In the genomic region with DNA sequence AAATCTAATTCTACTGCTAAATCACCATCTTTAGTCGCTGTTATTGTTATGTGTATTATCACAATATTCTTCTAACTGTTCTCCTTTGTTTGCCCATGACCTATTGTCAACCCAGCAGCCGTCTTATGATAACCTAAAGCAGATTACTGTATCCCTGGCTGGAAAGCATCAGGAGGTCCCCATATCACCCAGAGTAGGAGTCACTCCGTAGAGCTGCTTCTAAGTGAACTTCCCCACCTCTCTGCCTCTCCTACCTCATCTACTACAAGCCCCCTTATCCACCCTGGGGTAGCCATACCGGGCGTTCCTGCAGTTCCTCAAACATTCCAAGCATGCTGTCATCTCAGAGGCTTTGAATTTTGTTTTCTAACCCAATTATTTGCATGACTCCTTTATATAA, we compare ENCODE assay signal across 26 cellular contexts.
"Had no signal": no experiment of that assay in that cellular context is flagged by ENCODE, and none has a peak within 500 bp of the region (broad histone marks: within the 10 kb centered on the region; RNA-seq: fewer than 3 reads in every experiment).

No MANE protein-coding gene starts in this region.

- H3K4me3 ChIP-seq: esophagus squamous epithelium, gastrocnemius medialis, lower lobe of right lung, testis, vagina had no signal

- H3K27me3 Mint-ChIP-seq: activated CD4-positive, alpha-beta memory T cell treated with anti-CD3 and anti-CD28 coated beads for 36 hours; activated CD8-positive, alpha-beta memory T cell treated with anti-CD3 and anti-CD28 coated beads, Interleukin-2, amount 10 ng/mL, durations not matched to agents 7 days and 5 days; activated naive CD8-positive, alpha-beta T cell treated with anti-CD3 and anti-CD28 coated beads, Interleukin-2, amount 50 U/mL, for 24 hours; stimulated activated memory B cell treated with anti-CD40 and anti-IgM and Interleukin-4, amounts not matched to agents 10 μg/mL and 1 μg/mL and 100 μg/mL, for 72 hours; type B pancreatic cell had no signal

- H3K9me3 Mint-ChIP-seq: activated CD4-positive, alpha-beta memory T cell treated with anti-CD3 and anti-CD28 coated beads for 36 hours; activated naive CD8-positive, alpha-beta T cell treated with anti-CD3 and anti-CD28 coated beads, Interleukin-2, amount 50 U/mL, for 24 hours; activated T-helper 1 cell treated with anti-CD3 and anti-CD28 coated beads, Interleukin-12 subunit alpha, Interleukin-12 subunit beta, Interleukin-2, Interleukin-4 antibody, amounts not matched to agents 30 ng/mL and 10 ng/mL and 1 ng/mL, durations not matched to agents 14 hours and 24 hours and 36 hours; stimulated activated memory B cell treated with anti-CD40 and anti-IgM and Interleukin-4, amounts not matched to agents 10 μg/mL and 1 μg/mL and 100 μg/mL, for 72 hours; type B pancreatic cell had no signal

- H3K4me1 Mint-ChIP-seq: activated CD8-positive, alpha-beta memory T cell treated with anti-CD3 and anti-CD28 coated beads, Interleukin-2, amount 10 ng/mL, durations not matched to agents 7 days and 5 days; activated naive CD8-positive, alpha-beta T cell treated with anti-CD3 and anti-CD28 coated beads, Interleukin-2, amount 50 U/mL, for 24 hours; naive thymus-derived CD4-positive, alpha-beta T cell; stimulated activated memory B cell treated with anti-CD40 and anti-IgM and Interleukin-4, amounts not matched to agents 10 μg/mL and 1 μg/mL and 100 μg/mL, for 72 hours had no signal

- H3K4me3 Mint-ChIP-seq: activated CD4-positive, alpha-beta memory T cell treated with anti-CD3 and anti-CD28 coated beads for 36 hours; activated CD8-positive, alpha-beta memory T cell treated with anti-CD3 and anti-CD28 coated beads, Interleukin-2, amount 10 ng/mL, durations not matched to agents 7 days and 5 days; activated naive CD8-positive, alpha-beta T cell treated with anti-CD3 and anti-CD28 coated beads, Interleukin-2, amount 50 U/mL, for 24 hours; activated T-helper 1 cell treated with anti-CD3 and anti-CD28 coated beads, Interleukin-12 subunit alpha, Interleukin-12 subunit beta, Interleukin-2, Interleukin-4 antibody, amounts not matched to agents 30 ng/mL and 10 ng/mL and 1 ng/mL, durations not matched to agents 14 hours and 24 hours and 36 hours; naive thymus-derived CD4-positive, alpha-beta T cell; neural crest cell; stimulated activated memory B cell treated with anti-CD40 and anti-IgM and Interleukin-4, amounts not matched to agents 10 μg/mL and 1 μg/mL and 100 μg/mL, for 72 hours had no signal

- H3K27me3 ChIP-seq: esophagus squamous epithelium, gastrocnemius medialis, testis, vagina had no signal

- H3K27ac ChIP-seq: esophagus squamous epithelium, gastrocnemius medialis, lower lobe of right lung, testis, vagina had no signal

- H3K36me3 ChIP-seq: esophagus squamous epithelium, gastrocnemius medialis, lower lobe of right lung, vagina had no signal

- DNase-seq: activated CD4-positive, alpha-beta memory T cell treated with anti-CD3 and anti-CD28 coated beads for 36 hours; activated CD4-positive, alpha-beta T cell treated with anti-CD3 and anti-CD28 coated beads for 48 hours; activated CD4-positive, CD25-positive, alpha-beta regulatory T cell; activated CD8-positive, alpha-beta memory T cell treated with anti-CD3 and anti-CD28 coated beads, Interleukin-2, amount 10 ng/mL, durations not matched to agents 7 days and 5 days; activated gamma-delta T cell; activated naive CD4-positive, alpha-beta T cell treated with anti-CD3 and anti-CD28 coated beads, Interleukin-2, amount 50 U/mL, for 16 hours; activated naive CD8-positive, alpha-beta T cell treated with anti-CD3 and anti-CD28 coated beads, Interleukin-2, amount 50 U/mL, for 24 hours; anterior cingulate cortex; central memory CD4-positive, alpha-beta T cell; esophagus squamous epithelium; gastrocnemius medialis; head of caudate nucleus; kidney; naive thymus-derived CD4-positive, alpha-beta T cell; posterior cingulate gyrus; small intestine; stimulated activated CD4-positive, alpha-beta T cell treated with anti-CD3 and anti-CD28 coated beads, Interleukin-2, amount 100 ng/mL, for 24 hours; T-helper 9 cell; testis had no signal

- H3K9me3 ChIP-seq: esophagus squamous epithelium, gastrocnemius medialis, lower lobe of right lung, testis, vagina had no signal

- ATAC-seq: activated CD8-positive, alpha-beta memory T cell treated with anti-CD3 and anti-CD28 coated beads, Interleukin-2, amount 10 ng/mL, durations not matched to agents 7 days and 5 days; activated naive CD8-positive, alpha-beta T cell treated with anti-CD3 and anti-CD28 coated beads, Interleukin-2, amount 50 U/mL, for 24 hours; gastrocnemius medialis; naive thymus-derived CD4-positive, alpha-beta T cell; sciatic nerve; stimulated activated memory B cell treated with anti-CD40 and anti-IgM and Interleukin-4, amounts not matched to agents 10 μg/mL and 1 μg/mL and 100 μg/mL, for 72 hours had no signal

- H3K27ac Mint-ChIP-seq: activated CD4-positive, alpha-beta memory T cell treated with anti-CD3 and anti-CD28 coated beads for 36 hours; activated CD8-positive, alpha-beta memory T cell treated with anti-CD3 and anti-CD28 coated beads, Interleukin-2, amount 10 ng/mL, durations not matched to agents 7 days and 5 days; activated naive CD8-positive, alpha-beta T cell treated with anti-CD3 and anti-CD28 coated beads, Interleukin-2, amount 50 U/mL, for 24 hours; activated T-helper 1 cell treated with anti-CD3 and anti-CD28 coated beads, Interleukin-12 subunit alpha, Interleukin-12 subunit beta, Interleukin-2, Interleukin-4 antibody, amounts not matched to agents 30 ng/mL and 10 ng/mL and 1 ng/mL, durations not matched to agents 14 hours and 24 hours and 36 hours; naive thymus-derived CD4-positive, alpha-beta T cell; stimulated activated memory B cell treated with anti-CD40 and anti-IgM and Interleukin-4, amounts not matched to agents 10 μg/mL and 1 μg/mL and 100 μg/mL, for 72 hours had no signal
